8 cellular contexts compared by ENCODE assay signal in genomic region chr12:106136263-106136662, GRCh38.
DNase-seq lines count a peak whose midpoint lies in the region; ATAC-seq and TF ChIP-seq lines count a peak whose summit lies in the region.

No MANE protein-coding gene starts in this region.

- no peak for ATAC-seq in GM18868 (IDR thresholded peaks at IDR 0.05; ENCODE audit: unreplicated experiment)

- peak overlapping the region; percentile 29 for H3K4me3 ChIP-seq in NT2/D1 (ENCODE audit: insufficient read length, low read depth)
- H3K4me3 ChIP-seq in mucosa of rectum (ENCODE audit: low read length in 2 of 2): peak overlapping the region; percentile 2 to 34

- H3K4me1 ChIP-seq in NT2/D1 (ENCODE audit: insufficient read depth, insufficient read length) (peaks cover 7% of the 10 kb centered on the region), mucosa of rectum (ENCODE audit: control insufficient read depth in 2 of 2, insufficient read depth in 2 of 2, low read length in 2 of 2) (peaks cover 4 to 11% of the 10 kb centered on the region in 2 donors)

- H3K36me3 ChIP-seq in NT2/D1 (ENCODE audit: insufficient read depth, insufficient read length, low read length): peaks cover 41% of the 10 kb centered on the region
- no peaks in the 10 kb centered on the region for H3K36me3 ChIP-seq in mucosa of rectum (ENCODE audit: control insufficient read depth in 2 of 2, insufficient read depth in 2 of 2, low read length in 2 of 2)

- H3K27me3 ChIP-seq in NT2/D1 (ENCODE audit: insufficient read depth, insufficient read length) (no peaks in the 10 kb centered on the region), mucosa of rectum (ENCODE audit: control insufficient read depth in 2 of 2, insufficient read depth in 2 of 2, low read length in 2 of 2) (peaks cover 7 to 11% of the 10 kb centered on the region in 2 donors)

- H3K27ac ChIP-seq in mucosa of rectum (ENCODE audit: low read depth in 2 of 2, low read length in 2 of 2): peak overlapping the region; percentile 0 to 35

- H3K9ac ChIP-seq in NT2/D1 (ENCODE audit: insufficient read length, low read depth): peak overlapping the region; percentile 65
- no peak overlapping the region for H3K9ac ChIP-seq in mucosa of rectum (ENCODE audit: low read depth in 1 of 2, low read length in 2 of 2)

- H3K9me3 ChIP-seq in NT2/D1 (ENCODE audit: insufficient read depth, low read length) (no peaks in the 10 kb centered on the region), mucosa of rectum (ENCODE audit: control insufficient read depth in 2 of 2, low read length in 2 of 2) (no peaks in the 10 kb centered on the region)

- TF ChIP-seq POLR2A in erythroblast (IDR thresholded peaks at IDR 0.05; ENCODE audit: low read length): no peak

- peak; percentile 96 for DNase-seq in COLO668 (lab: John Stamatoyannopoulos, UW; ENCODE audit: unreplicated experiment)
- DNase-seq in HUDEP-2 (lab: John Stamatoyannopoulos, UW; ENCODE audit: unreplicated experiment in 76 of 76): peak in 55 of 76 experiments; percentile 3 to 69 (median 38)
- peak; percentile 90 for DNase-seq in NT2/D1 (ENCODE audit: low read depth, low spot score)
- peak; percentile 71 for DNase-seq in activated T-cell treated with anti-CD3 and anti-CD28 coated beads for 1 hour (ENCODE audit: low read depth)
- peak; percentile 53 to 76 for DNase-seq in erythroblast (lab: John Stamatoyannopoulos, UW)
- DNase-seq in stimulated activated CD8-positive, alpha-beta memory T cell treated with anti-CD3 and anti-CD28 coated beads, Interleukin-2, amount 100 ng/mL, for 48 hours (ENCODE audit: low read depth in 2 of 2): peak; percentile 67 to 70

Comparison
In these comparisons a context has a peak if more than half of its experiments do, and no peak if none do; other contexts are left out.
1. DNase-seq: peak in every context shown above with its lines; median percentile 96 in COLO668; 90 in NT2/D1; 71 in activated T-cell treated with anti-CD3 and anti-CD28 coated beads for 1 hour; 68 in stimulated activated CD8-positive, alpha-beta memory T cell treated with anti-CD3 and anti-CD28 coated beads, Interleukin-2, amount 100 ng/mL, for 48 hours; 64 in erythroblast; 38 in HUDEP-2.